Comparison of ENCODE assay signal across 10 cellular contexts in the genomic region with DNA sequence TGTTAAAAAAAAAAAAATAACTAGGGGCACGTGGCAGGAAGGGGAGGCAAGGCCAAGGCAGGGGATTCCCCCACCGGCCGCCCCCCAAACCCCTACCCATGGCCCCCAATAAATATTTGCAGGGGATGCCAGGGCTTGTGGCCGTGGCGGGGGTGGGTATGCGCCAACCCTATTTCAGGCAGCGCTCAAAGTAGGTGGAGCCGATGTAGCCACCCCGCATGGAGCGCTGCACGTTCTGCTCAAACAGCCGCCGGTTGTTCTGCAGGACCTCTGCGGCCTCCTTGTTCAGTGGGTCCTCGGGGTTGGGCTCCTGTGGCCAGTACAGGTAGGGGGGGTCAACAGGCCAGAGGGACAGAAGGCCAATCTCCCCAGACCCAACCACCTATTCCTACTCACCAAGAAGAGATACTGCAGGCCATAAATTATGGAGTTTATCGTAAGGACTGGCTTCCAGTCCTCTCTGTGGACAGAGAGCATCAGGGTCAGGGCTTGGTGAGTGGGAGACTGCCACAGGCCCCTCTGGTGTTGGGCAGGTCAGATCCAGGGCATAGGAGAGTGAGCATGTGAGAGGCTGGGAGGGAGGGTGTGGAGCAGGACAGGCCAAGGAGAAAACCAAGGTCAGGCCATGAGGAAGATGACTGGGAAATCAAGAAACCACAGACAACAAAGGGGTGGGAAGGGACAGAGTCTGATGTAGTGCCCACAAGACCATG. TPM values are rescaled to one million over a fixed set of nuclear protein-coding genes. Genes with fewer than 3 reads are reported as not detected.
DNase-seq lines count a peak whose midpoint lies in the region; ATAC-seq and TF ChIP-seq lines count a peak whose summit lies in the region.
"Had no signal": no experiment of that assay in that cellular context is flagged by ENCODE, and none has a peak within 500 bp of the region (broad histone marks: within the 10 kb centered on the region; RNA-seq: fewer than 3 reads in every experiment).

No MANE protein-coding gene starts in this region.

- ATAC-seq in HG02973 (IDR thresholded peaks at IDR 0.05; ENCODE audit: unreplicated experiment): no peak
- no peak for ATAC-seq in GM18909 (IDR thresholded peaks at IDR 0.05; ENCODE audit: poor library complexity, unreplicated experiment)

- peaks cover 0 to 37% (median 0%) of the 10 kb centered on the region in 3 donors for H3K36me3 ChIP-seq in Peyer's patch
- H3K36me3 ChIP-seq in rectal smooth muscle tissue (ENCODE audit: control insufficient read depth, insufficient read depth, low read length): peaks cover 19% of the 10 kb centered on the region

- BruUV-seq in Calu3 (replicated peaks; lab: Mats Ljungman, UMichigan): TSS peak; percentile 4

- TF ChIP-seq POLR2A in Peyer's patch (IDR thresholded peaks at IDR 0.05): no peak

- intact Hi-C loops in Calu3 (cut with micrococcal nuclease; ENCODE audit: unreplicated experiment): no loop called here

- CTCF ChIA-PET in Calu3 (lab: Charles Lee): interaction anchor here (1.4 kb wide), 1 partner anchor 36 kb away, joined by 6 read pairs; a partner anchor contains a TSS

- H3K27ac ChIP-seq in Peyer's patch (peak overlapping the region in 3 of 4 donors; percentile 89 to 100 (median 89)), rectal smooth muscle tissue (ENCODE audit: low read depth, low read length) (no peak overlapping the region)

- H3K27me3 Mint-ChIP-seq in Calu3 (ENCODE audit: unreplicated experiment) (peaks cover 4% of the 10 kb centered on the region), endothelial cell (ENCODE audit: unreplicated experiment) (peaks cover 25% of the 10 kb centered on the region)

- peak overlapping the region; percentile 93 for H3K27ac Mint-ChIP-seq in Calu3 (ENCODE audit: unreplicated experiment)
- H3K27ac Mint-ChIP-seq in endothelial cell (ENCODE audit: unreplicated experiment): peak overlapping the region; percentile 70

- no peaks in the 10 kb centered on the region for H3K9me3 ChIP-seq in Peyer's patch

- H3K9me3 Mint-ChIP-seq in Calu3 (ENCODE audit: low read depth, unreplicated experiment) (no peaks in the 10 kb centered on the region), endothelial cell (ENCODE audit: unreplicated experiment) (no peaks in the 10 kb centered on the region)

- peak overlapping the region; percentile 38 for H3K9ac ChIP-seq in rectal smooth muscle tissue (ENCODE audit: low read length)

- H3K4me1 Mint-ChIP-seq in Calu3 (ENCODE audit: low read depth, unreplicated experiment) (peaks cover 29% of the 10 kb centered on the region), endothelial cell (ENCODE audit: unreplicated experiment) (peaks cover 34% of the 10 kb centered on the region)

- peaks cover 92% of the 10 kb centered on the region for H3K36me3 Mint-ChIP-seq in Calu3 (ENCODE audit: insufficient read depth, unreplicated experiment)
- peaks cover 42% of the 10 kb centered on the region for H3K36me3 Mint-ChIP-seq in endothelial cell (ENCODE audit: low read depth, unreplicated experiment)

- H3K27me3 ChIP-seq in Peyer's patch (no peaks in the 10 kb centered on the region), rectal smooth muscle tissue (ENCODE audit: control insufficient read depth, insufficient read depth, low read length) (no peaks in the 10 kb centered on the region)

- no peak for DNase-seq in Calu3
- DNase-seq in Peyer's patch: no peak
- no peak for DNase-seq in endothelial cell (ENCODE audit: low spot score)
- DNase-seq in DMS79 treated with DMSO at 0.1 percent for 48 hours (lab: John Stamatoyannopoulos, UW): no peak
- no peak for DNase-seq in NCI-H2227 (lab: John Stamatoyannopoulos, UW; ENCODE audit: unreplicated experiment)
- DNase-seq: activated CD4-positive, alpha-beta T cell treated with anti-CD3 and anti-CD28 coated beads for 4 hours; NCI-H345 had no signal

- H3K4me3 Mint-ChIP-seq in Calu3 (ENCODE audit: low read depth, unreplicated experiment) (peak overlapping the region; percentile 88), endothelial cell (ENCODE audit: unreplicated experiment) (peak overlapping the region; percentile 98)

- H3K4me1 ChIP-seq in Peyer's patch (peaks cover 0 to 47% (median 27%) of the 10 kb centered on the region in 4 donors), rectal smooth muscle tissue (ENCODE audit: control insufficient read depth, insufficient read depth, low read length) (peaks cover 17% of the 10 kb centered on the region)

- TF ChIP-seq CTCF in Calu3 (IDR thresholded peaks at IDR 0.05; ENCODE audit: unreplicated experiment) (no peak), Peyer's patch (IDR thresholded peaks at IDR 0.05) (no peak), endothelial cell (IDR thresholded peaks at IDR 0.05; ENCODE audit: unreplicated experiment) (no peak)

- H3K4me3 ChIP-seq in Peyer's patch (no peak overlapping the region), rectal smooth muscle tissue (ENCODE audit: low read length) (no peak overlapping the region)

RNA-seq across cellular contexts. Expression of a gene that starts 1.2 kb away (rescaled TPM):
- total RNA-seq in Calu3 (2022): 168 TPM in 2 replicates
- total RNA-seq in Peyer's patch: 100 to 1,000 TPM in 2 of 4 donors, 10 to 100 TPM in 2; 79.2 to 115 (median 101) TPM
- 130 TPM for total RNA-seq in endothelial cell (ENCODE audit: unreplicated experiment)

RNA-seq across cellular contexts. Expression of a gene that starts 2.3 kb away (rescaled TPM):
- total RNA-seq in Calu3 (2022): 123 and 131 TPM in 2 replicates
- total RNA-seq in Peyer's patch: 10 to 100 TPM; 10.2 to 37.1 (median 18.5) TPM
- 81.6 TPM for total RNA-seq in endothelial cell (ENCODE audit: unreplicated experiment)

RNA-seq across cellular contexts. Expression of a gene that starts 12.2 kb away (rescaled TPM):
- total RNA-seq in Calu3 (2022) (558 and 582 TPM in 2 replicates), Peyer's patch (100 to 1,000 TPM; 164 to 281 (median 196) TPM), endothelial cell (ENCODE audit: unreplicated experiment) (457 TPM)

RNA-seq across cellular contexts. Expression of a gene that starts 17.1 kb away (rescaled TPM):
- total RNA-seq in Calu3 (2022) (31.8 and 33.5 TPM in 2 replicates), Peyer's patch (100 to 1,000 TPM in 1 of 4 donors, 10 to 100 TPM in 3; 60.9 to 123 (median 82.3) TPM), endothelial cell (ENCODE audit: unreplicated experiment) (18.6 TPM)

RNA-seq across cellular contexts. Expression of a gene that starts 36.5 kb away (rescaled TPM):
- 17.7 and 19.6 TPM in 2 replicates for total RNA-seq in Calu3 (2022)
- total RNA-seq in Peyer's patch: 10 to 100 TPM in 3 of 4 donors, 1 to 10 TPM in 1; 7.4 to 21.6 (median 14.3) TPM
- total RNA-seq in endothelial cell (ENCODE audit: unreplicated experiment): 22.2 TPM
